20 cellular contexts compared by ENCODE assay signal in the genomic region with DNA sequence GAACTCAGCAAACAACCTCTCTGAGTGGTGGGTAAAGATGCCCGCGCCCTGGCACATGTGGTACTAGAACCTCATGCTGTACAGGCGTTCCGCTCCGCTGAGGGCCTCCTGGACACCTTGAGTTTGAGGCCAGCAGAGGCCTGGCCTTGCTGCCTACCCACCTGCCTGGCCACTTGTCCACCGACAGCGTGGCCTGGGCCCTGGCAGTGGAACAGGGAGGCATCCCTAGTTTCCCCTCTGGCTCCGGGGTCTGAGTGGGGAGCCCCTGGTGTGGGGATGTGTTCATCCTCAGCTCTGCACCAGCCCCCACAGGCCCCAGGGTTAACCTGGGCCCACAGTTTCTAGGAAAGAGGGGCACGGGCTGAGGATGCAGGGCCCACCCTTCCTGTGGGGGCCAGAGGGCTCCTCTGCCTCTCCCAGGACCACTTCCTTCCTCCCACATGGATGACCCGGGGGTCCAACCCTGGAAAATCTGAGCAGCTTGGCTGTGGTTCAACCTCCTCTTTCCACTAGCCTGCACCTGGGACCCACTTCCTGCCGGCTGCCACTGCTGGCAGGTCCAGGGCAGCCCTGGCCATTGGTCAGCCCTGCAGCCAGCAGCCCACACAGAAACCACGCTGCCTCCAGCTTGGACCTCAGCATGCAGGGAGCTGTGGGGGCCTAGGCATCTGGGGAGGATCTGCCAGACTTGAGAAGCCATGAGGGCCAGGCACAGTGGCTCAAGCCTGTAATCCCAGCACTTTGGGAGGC. TPM values are rescaled to one million over a fixed set of nuclear protein-coding genes. Genes with fewer than 3 reads are reported as not detected.
DNase-seq lines count a peak whose midpoint lies in the region; ATAC-seq, FAIRE-seq and TF ChIP-seq lines count a peak whose summit lies in the region.
"Had no signal": no experiment of that assay in that cellular context is flagged by ENCODE, and none has a peak within 500 bp of the region (broad histone marks: within the 10 kb centered on the region; RNA-seq: fewer than 3 reads in every experiment).

No MANE protein-coding gene starts in this region.

- H3K36me3 ChIP-seq in HepG2 (replicated peaks in 1 of 2; ENCODE audit: control insufficient read depth in 1 of 2, insufficient read depth in 2 of 2, low read length in 2 of 2) (no peaks in the 10 kb centered on the region), right lobe of liver (no peaks in the 10 kb centered on the region), vagina (no peaks in the 10 kb centered on the region), prostate gland (no peaks in the 10 kb centered on the region)
- H3K36me3 ChIP-seq: Peyer's patch had no signal

- 50% methylated on average over 2 of the region's 12 CpGs for WGBS in HepG2 (ENCODE audit: low lambda C conversion rate)
- 71% methylated on average over 4 of the region's 12 CpGs for WGBS in right lobe of liver (ENCODE audit: insufficient coverage, low coverage, low lambda C conversion rate, missing lambda C conversion rate)
- WGBS in prostate gland, result 88% methylated on average over 12 of the region's 12 CpGs

- no TSS peak for BruUV-seq in HepG2 (replicated peaks; lab: Mats Ljungman, UMichigan)

- intact Hi-C loops in HepG2 (cut with micrococcal nuclease; ENCODE audit: unreplicated experiment) (no loop called here), right lobe of liver (cut with DNase I) (no loop called here), vagina (cut with DNase I) (no loop called here), prostate gland (cut with DNase I) (no loop called here)

- POLR2A ChIA-PET in HepG2 (lab: Yijun Ruan, JAX), result no interaction called here

- TF ChIP-seq CTCF in HepG2 (CRISPR knock-in tag; IDR thresholded peaks at IDR 0.05) (no peak), right lobe of liver (IDR thresholded peaks at IDR 0.05) (no peak), vagina (IDR thresholded peaks at IDR 0.05) (no peak), prostate gland (IDR thresholded peaks at IDR 0.05) (no peak)

- H3K4me1 ChIP-seq in HepG2 (ENCODE audit: insufficient read depth, low read length) (peaks cover 52% of the 10 kb centered on the region), right lobe of liver (no peaks in the 10 kb centered on the region), vagina (peaks cover 66% of the 10 kb centered on the region), prostate gland (replicated peaks) (no peaks in the 10 kb centered on the region)
- H3K4me1 ChIP-seq: Peyer's patch had no signal

- no peak for TF ChIP-seq RAD21 in HepG2 (CRISPR knock-in tag; IDR thresholded peaks at IDR 0.05)

- no peaks in the 10 kb centered on the region for H3K27me3 ChIP-seq in HepG2 (ENCODE audit: control insufficient read depth in 1 of 2, insufficient read depth in 2 of 2, low read length in 2 of 2)
- H3K27me3 ChIP-seq in right lobe of liver, result no peaks in the 10 kb centered on the region
- no peaks in the 10 kb centered on the region for H3K27me3 ChIP-seq in vagina
- H3K27me3 ChIP-seq in prostate gland (replicated peaks; ENCODE audit: insufficient read depth), result no peaks in the 10 kb centered on the region
- H3K27me3 ChIP-seq: Peyer's patch had no signal

- no peak for TF ChIP-seq EP300 in HepG2 (IDR thresholded peaks at IDR 0.05; ENCODE audit: low read depth in 2 of 2, low read length in 2 of 2)
- TF ChIP-seq EP300 in HepG2 (CRISPR knock-in tag; IDR thresholded peaks at IDR 0.05; ENCODE audit: borderline replicate concordance), result no peak

- no peaks in the 10 kb centered on the region for H3K79me2 ChIP-seq in HepG2 (ENCODE audit: insufficient read depth, low read length)

- CTCF ChIA-PET in HepG2 (lab: Yijun Ruan, JAX; ENCODE audit: low intra/inter-chr PET ratio, low total read pairs), result no interaction called here

- FAIRE-seq in HepG2 (lab: Jason Lieb, UNC), result no peak
- peak; percentile 26 for FAIRE-seq in RCC 7860 (lab: Jason Lieb, UNC)
- FAIRE-seq: GM19239, H54 had no signal

- DNase-seq in HepG2 (ENCODE audit: low spot score), result no peak
- DNase-seq in right lobe of liver, result no peak
- DNase-seq in RCC 7860 (ENCODE audit: low spot score), result peak; percentile 50
- peak; percentile 56 for DNase-seq in islet precursor cell
- no peak for DNase-seq in vagina (ENCODE audit: extremely low spot score in 2 of 2)
- no peak for DNase-seq in NCI-H2107 treated with DMSO at 0.1 percent for 48 hours (lab: John Stamatoyannopoulos, UW; ENCODE audit: unreplicated experiment)
- DNase-seq in NCI-H2081 (lab: John Stamatoyannopoulos, UW), result no peak
- no peak for DNase-seq in prostate gland (ENCODE audit: low spot score)
- DNase-seq: Calu3; CD4-positive, alpha-beta T cell; DMS53; NCI-H1417; NCI-H187 treated with DMSO at 0.1 percent for 48 hours; NCI-H2171; NCI-H446; NCI-H774; Peyer's patch; SIG-M5 had no signal

- H3K4me2 ChIP-seq in HepG2 (ENCODE audit: low read depth, low read length), result no peak overlapping the region

- no peaks in the 10 kb centered on the region for H3K9me3 ChIP-seq in HepG2 (ENCODE audit: low read length)
- no peaks in the 10 kb centered on the region for H3K9me3 ChIP-seq in right lobe of liver
- no peaks in the 10 kb centered on the region for H3K9me3 ChIP-seq in vagina
- H3K9me3 ChIP-seq in prostate gland, result no peaks in the 10 kb centered on the region
- H3K9me3 ChIP-seq: Peyer's patch had no signal

- in situ Hi-C loops in HepG2 (cut with HindIII; ENCODE audit: extremely low pct_ligation_motif_present, low pct_unique_long_range_greater_than_20kb), result no loop called here

- H4K20me1 ChIP-seq in HepG2 (ENCODE audit: insufficient read depth, low read length), result no peaks in the 10 kb centered on the region

- ATAC-seq in HepG2 (no peak), right lobe of liver (no peak)

- H3K4me3 ChIP-seq in HepG2 (replicated peaks in 1 of 3; ENCODE audit: insufficient read depth in 1 of 3, low read depth in 2 of 3, low read length in 3 of 3) (no peak overlapping the region), right lobe of liver (no peak overlapping the region), vagina (no peak overlapping the region), prostate gland (no peak overlapping the region)
- H3K4me3 ChIP-seq: Peyer's patch had no signal

- H3K9ac ChIP-seq in HepG2 (ENCODE audit: insufficient read depth, low read depth, low read length), result no peak overlapping the region

- no peak for TF ChIP-seq POLR2A in HepG2 (IDR thresholded peaks at IDR 0.05; ENCODE audit: insufficient read depth in 1 of 2, low read depth in 2 of 2, low read length in 2 of 2)
- TF ChIP-seq POLR2A in right lobe of liver (IDR thresholded peaks at IDR 0.05), result no peak
- TF ChIP-seq POLR2A in vagina (IDR thresholded peaks at IDR 0.05), result no peak
- no peak for TF ChIP-seq POLR2A in prostate gland (IDR thresholded peaks at IDR 0.05)

- H3K27ac ChIP-seq in HepG2 (ENCODE audit: extremely low read length, insufficient read depth, low read length) (no peak overlapping the region), right lobe of liver (no peak overlapping the region), vagina (peak overlapping the region; percentile 13), prostate gland (no peak overlapping the region)
- H3K27ac ChIP-seq: Peyer's patch had no signal

- no peak overlapping the region for H2AFZ ChIP-seq in HepG2 (ENCODE audit: low read length)

RNA-seq across cellular contexts. Expression of a gene that starts 53.3 kb away (rescaled TPM):
- 21.2 and 102 TPM in 2 replicates for total RNA-seq in HepG2 (2016; rRNA removed; fragmentation: Illumina TruSeq; extraction: Trizol)
- total RNA-seq in HepG2 (2016; cell fraction: cytosol; rRNA removed; fragmentation: Illumina TruSeq; extraction: Trizol; ENCODE audit: low read depth), result 5.5 and 5.6 TPM in 2 replicates
- total RNA-seq in HepG2 (2016; cell fraction: insoluble cytoplasmic fraction; rRNA removed; fragmentation: Illumina TruSeq; extraction: Trizol), result 18.4 and 106 TPM in 2 replicates
- total RNA-seq in HepG2 (2016; cell fraction: membrane; rRNA removed; fragmentation: Illumina TruSeq; extraction: Trizol), result 10.8 and 11.6 TPM in 2 replicates
- 122 and 150 TPM in 2 replicates for total RNA-seq in HepG2 (2016; cell fraction: nucleus; rRNA removed; fragmentation: Illumina TruSeq; extraction: Trizol)
- 79.0 and 128 TPM in 2 replicates for polyA plus RNA-seq in HepG2 (2011; rRNA removed)
- 51.6 and 89.8 TPM in 2 replicates for polyA plus RNA-seq in HepG2 (2011; cell fraction: cytosol; rRNA removed)
- 1,622 and 2,194 TPM in 2 replicates for polyA plus RNA-seq in HepG2 (2011; cell fraction: nucleus; rRNA removed)
- polyA plus RNA-seq in HepG2 (2012), result 59.0 and 129 TPM in 2 replicates
- polyA plus RNA-seq in HepG2 (2016; cell fraction: cytosol; fragmentation: Illumina TruSeq; extraction: Trizol; ENCODE audit: low read depth), result 4.3 and 4.4 TPM in 2 replicates
- 20.7 and 26.9 TPM in 2 replicates for polyA plus RNA-seq in HepG2 (2016; cell fraction: insoluble cytoplasmic fraction; fragmentation: Illumina TruSeq; extraction: Trizol; ENCODE audit: low read depth)
- polyA plus RNA-seq in HepG2 (2016; cell fraction: membrane; fragmentation: Illumina TruSeq; extraction: Trizol; ENCODE audit: low read depth), result 5.0 and 6.2 TPM in 2 replicates
- polyA plus RNA-seq in HepG2 (2016; cell fraction: nucleus; fragmentation: Illumina TruSeq; extraction: Trizol; ENCODE audit: insufficient read depth, low read depth), result 308 and 331 TPM in 2 replicates
- polyA minus RNA-seq in HepG2 (2011; rRNA and poly(A)+ RNA removed; ENCODE audit: low replicate concordance), result 0.09 and 44.3 TPM in 2 replicates
- 36.9 and 37.7 TPM in 2 replicates for polyA minus RNA-seq in HepG2 (2011; cell fraction: cytosol; rRNA and poly(A)+ RNA removed)
- polyA minus RNA-seq in HepG2 (2011; cell fraction: nucleus; rRNA and poly(A)+ RNA removed), result 46.7 and 51.1 TPM in 2 replicates
- 100 to 1,000 TPM; 261 to 487 (median 297) TPM for total RNA-seq in right lobe of liver
- 86.7 TPM for total RNA-seq in vagina
- 100 to 1,000 TPM in 1 of 2 donors, 10 to 100 TPM in 1; 56.2 to 229 TPM for total RNA-seq in prostate gland

Comparison
In these comparisons a context has a peak if more than half of its experiments do, and no peak if none do; other contexts are left out.
1. DNase-seq: peak in RCC 7860 (single experiment) and islet precursor cell (single experiment); none in HepG2 (single experiment), right lobe of liver (0 of 3), vagina (0 of 2), NCI-H2107 treated with DMSO at 0.1 percent for 48 hours (single experiment), NCI-H2081 (0 of 2) and prostate gland (single experiment).